In the genomic region with DNA sequence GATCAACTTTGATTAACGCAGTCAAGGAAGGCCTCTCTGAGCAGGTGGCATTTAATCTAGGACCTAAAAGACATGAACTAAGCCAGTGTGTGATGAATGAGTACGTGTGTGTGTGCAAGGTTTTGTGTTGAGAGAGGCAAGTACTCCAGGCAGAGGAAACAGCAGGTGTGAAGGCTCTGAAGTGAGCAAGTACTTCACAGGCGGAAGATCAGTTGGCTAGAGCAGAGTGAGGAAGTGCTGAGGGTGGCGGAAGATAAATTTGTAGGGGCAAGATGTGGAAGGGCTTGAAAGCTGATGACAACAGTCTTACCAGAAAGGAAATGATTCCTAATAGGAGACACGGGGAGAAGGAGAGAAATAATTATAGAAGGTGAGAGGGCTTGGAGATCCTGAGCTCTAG, we compare ENCODE assay signal across 1 cellular context.
TF ChIP-seq lines count a peak whose summit lies in the region.

No MANE protein-coding gene starts in this region.

TF ChIP-seq in HepG2, 621 proteins besides CTCF, POLR2A, EP300 and RAD21:
- TF ChIP-seq, protein P1, sequence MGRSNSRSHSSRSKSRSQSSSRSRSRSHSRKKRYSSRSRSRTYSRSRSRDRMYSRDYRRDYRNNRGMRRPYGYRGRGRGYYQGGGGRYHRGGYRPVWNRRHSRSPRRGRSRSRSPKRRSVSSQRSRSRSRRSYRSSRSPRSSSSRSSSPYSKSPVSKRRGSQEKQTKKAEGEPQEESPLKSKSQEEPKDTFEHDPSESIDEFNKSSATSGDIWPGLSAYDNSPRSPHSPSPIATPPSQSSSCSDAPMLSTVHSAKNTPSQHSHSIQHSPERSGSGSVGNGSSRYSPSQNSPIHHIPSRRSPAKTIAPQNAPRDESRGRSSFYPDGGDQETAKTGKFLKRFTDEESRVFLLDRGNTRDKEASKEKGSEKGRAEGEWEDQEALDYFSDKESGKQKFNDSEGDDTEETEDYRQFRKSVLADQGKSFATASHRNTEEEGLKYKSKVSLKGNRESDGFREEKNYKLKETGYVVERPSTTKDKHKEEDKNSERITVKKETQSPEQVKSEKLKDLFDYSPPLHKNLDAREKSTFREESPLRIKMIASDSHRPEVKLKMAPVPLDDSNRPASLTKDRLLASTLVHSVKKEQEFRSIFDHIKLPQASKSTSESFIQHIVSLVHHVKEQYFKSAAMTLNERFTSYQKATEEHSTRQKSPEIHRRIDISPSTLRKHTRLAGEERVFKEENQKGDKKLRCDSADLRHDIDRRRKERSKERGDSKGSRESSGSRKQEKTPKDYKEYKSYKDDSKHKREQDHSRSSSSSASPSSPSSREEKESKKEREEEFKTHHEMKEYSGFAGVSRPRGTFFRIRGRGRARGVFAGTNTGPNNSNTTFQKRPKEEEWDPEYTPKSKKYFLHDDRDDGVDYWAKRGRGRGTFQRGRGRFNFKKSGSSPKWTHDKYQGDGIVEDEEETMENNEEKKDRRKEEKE (IDR thresholded peaks at IDR 0.05), result no peak
- TF ChIP-seq ZNF317 (CRISPR knock-in tag; IDR thresholded peaks at IDR 0.05), result no peak
- TF ChIP-seq, protein P2, sequence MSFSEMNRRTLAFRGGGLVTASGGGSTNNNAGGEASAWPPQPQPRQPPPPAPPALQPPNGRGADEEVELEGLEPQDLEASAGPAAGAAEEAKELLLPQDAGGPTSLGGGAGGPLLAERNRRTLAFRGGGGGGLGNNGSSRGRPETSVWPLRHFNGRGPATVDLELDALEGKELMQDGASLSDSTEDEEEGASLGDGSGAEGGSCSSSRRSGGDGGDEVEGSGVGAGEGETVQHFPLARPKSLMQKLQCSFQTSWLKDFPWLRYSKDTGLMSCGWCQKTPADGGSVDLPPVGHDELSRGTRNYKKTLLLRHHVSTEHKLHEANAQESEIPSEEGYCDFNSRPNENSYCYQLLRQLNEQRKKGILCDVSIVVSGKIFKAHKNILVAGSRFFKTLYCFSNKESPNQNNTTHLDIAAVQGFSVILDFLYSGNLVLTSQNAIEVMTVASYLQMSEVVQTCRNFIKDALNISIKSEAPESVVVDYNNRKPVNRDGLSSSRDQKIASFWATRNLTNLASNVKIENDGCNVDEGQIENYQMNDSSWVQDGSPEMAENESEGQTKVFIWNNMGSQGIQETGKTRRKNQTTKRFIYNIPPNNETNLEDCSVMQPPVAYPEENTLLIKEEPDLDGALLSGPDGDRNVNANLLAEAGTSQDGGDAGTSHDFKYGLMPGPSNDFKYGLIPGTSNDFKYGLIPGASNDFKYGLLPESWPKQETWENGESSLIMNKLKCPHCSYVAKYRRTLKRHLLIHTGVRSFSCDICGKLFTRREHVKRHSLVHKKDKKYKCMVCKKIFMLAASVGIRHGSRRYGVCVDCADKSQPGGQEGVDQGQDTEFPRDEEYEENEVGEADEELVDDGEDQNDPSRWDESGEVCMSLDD (CRISPR knock-in tag; IDR thresholded peaks at IDR 0.05; ENCODE audit: borderline replicate concordance), result no peak
- no peak for TF ChIP-seq ZNF720 (CRISPR knock-in tag; IDR thresholded peaks at IDR 0.05)
- TF ChIP-seq, protein P3, sequence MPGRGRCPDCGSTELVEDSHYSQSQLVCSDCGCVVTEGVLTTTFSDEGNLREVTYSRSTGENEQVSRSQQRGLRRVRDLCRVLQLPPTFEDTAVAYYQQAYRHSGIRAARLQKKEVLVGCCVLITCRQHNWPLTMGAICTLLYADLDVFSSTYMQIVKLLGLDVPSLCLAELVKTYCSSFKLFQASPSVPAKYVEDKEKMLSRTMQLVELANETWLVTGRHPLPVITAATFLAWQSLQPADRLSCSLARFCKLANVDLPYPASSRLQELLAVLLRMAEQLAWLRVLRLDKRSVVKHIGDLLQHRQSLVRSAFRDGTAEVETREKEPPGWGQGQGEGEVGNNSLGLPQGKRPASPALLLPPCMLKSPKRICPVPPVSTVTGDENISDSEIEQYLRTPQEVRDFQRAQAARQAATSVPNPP (CRISPR knock-in tag; IDR thresholded peaks at IDR 0.05), result no peak
- TF ChIP-seq, protein P4, sequence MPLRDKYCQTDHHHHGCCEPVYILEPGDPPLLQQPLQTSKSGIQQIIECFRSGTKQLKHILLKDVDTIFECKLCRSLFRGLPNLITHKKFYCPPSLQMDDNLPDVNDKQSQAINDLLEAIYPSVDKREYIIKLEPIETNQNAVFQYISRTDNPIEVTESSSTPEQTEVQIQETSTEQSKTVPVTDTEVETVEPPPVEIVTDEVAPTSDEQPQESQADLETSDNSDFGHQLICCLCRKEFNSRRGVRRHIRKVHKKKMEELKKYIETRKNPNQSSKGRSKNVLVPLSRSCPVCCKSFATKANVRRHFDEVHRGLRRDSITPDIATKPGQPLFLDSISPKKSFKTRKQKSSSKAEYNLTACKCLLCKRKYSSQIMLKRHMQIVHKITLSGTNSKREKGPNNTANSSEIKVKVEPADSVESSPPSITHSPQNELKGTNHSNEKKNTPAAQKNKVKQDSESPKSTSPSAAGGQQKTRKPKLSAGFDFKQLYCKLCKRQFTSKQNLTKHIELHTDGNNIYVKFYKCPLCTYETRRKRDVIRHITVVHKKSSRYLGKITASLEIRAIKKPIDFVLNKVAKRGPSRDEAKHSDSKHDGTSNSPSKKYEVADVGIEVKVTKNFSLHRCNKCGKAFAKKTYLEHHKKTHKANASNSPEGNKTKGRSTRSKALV (CRISPR knock-in tag; IDR thresholded peaks at IDR 0.05), result no peak
- no peak for TF ChIP-seq MAZ (IDR thresholded peaks at IDR 0.05; ENCODE audit: borderline replicate concordance, low read depth, low read length)
- no peak for TF ChIP-seq MAZ (CRISPR knock-in tag; IDR thresholded peaks at IDR 0.05; ENCODE audit: low read depth)
